In the genomic region with DNA sequence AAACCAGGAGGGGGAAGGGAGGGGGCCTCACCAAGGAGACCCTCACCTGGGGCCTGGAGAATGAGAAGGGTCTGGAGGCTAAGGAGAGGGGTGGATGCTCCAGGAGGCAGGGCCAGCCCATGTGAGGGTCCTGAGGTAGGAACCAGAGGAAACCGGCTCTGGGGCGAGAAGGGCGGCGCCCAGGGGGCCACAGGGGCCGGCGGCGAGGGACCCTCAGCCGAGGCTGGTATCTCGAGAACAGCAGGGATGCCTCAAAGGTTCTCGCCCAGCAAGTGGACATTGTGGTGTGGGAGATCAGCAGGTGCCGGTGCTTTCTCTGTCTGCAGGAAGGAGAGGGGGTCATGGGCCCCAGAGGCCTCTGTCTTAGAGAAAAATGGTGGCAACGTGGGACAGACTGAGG, we compare ENCODE assay signal across 15 cellular contexts. TPM values are rescaled to one million over a fixed set of nuclear protein-coding genes. Genes with fewer than 3 reads are reported as not detected.
DNase-seq lines count a peak whose midpoint lies in the region; ATAC-seq, FAIRE-seq and TF ChIP-seq lines count a peak whose summit lies in the region.
"Had no signal": no experiment of that assay in that cellular context is flagged by ENCODE, and none has a peak within 500 bp of the region (broad histone marks: within the 10 kb centered on the region; RNA-seq: fewer than 3 reads in every experiment).

No MANE protein-coding gene starts in this region.

- no peak overlapping the region for H2BK15ac ChIP-seq in H1 (ENCODE audit: low read length)

- FAIRE-seq in H1 (lab: Jason Lieb, UNC): no peak
- no peak for FAIRE-seq in HTR-8/SVneo (lab: Jason Lieb, UNC)
- FAIRE-seq: A204.1, D721Med had no signal

- no peak overlapping the region for H2BK20ac ChIP-seq in H1 (ENCODE audit: low read length)

- peak overlapping the region; percentile 79 for H3K4ac ChIP-seq in H1 (replicated peaks; ENCODE audit: insufficient read length, low read depth, low read length)

- peak overlapping the region in 9 of 10 donors; percentile 24 to 79 (median 75) for H3K27ac ChIP-seq in heart right ventricle
- H3K27ac ChIP-seq in H1 (ENCODE audit: low read depth, low read length): no peak overlapping the region
- no peak overlapping the region for H3K27ac ChIP-seq in upper lobe of right lung

- no peaks in the 10 kb centered on the region for H3K36me3 Mint-ChIP-seq in neural crest cell (ENCODE audit: low read depth)

- peaks cover 14 to 54% (median 29%) of the 10 kb centered on the region in 9 donors for H3K4me1 ChIP-seq in heart right ventricle
- peaks cover 0 to 21% (median 13%) of the 10 kb centered on the region in 4 experiments; a peak in 6 of 7 replicates for H3K4me1 ChIP-seq in H1 (replicated peaks in 1 of 4; ENCODE audit: control insufficient read depth in 3 of 4, insufficient read depth in 4 of 4, low read length in 3 of 4)
- peaks cover 5% of the 10 kb centered on the region for H3K4me1 ChIP-seq in upper lobe of right lung

- no peak overlapping the region for H2BK12ac ChIP-seq in H1 (ENCODE audit: low read depth, low read length)

- intact Hi-C loops in heart right ventricle (cut with DNase I): loop anchor here in 1 of 10 donors (5.0 kb wide), 1 partner anchor 45 kb away; no protein-coding TSS in a partner anchor
- intact Hi-C loops in left ventricle myocardium superior (cut with micrococcal nuclease): no loop called here
- intact Hi-C loops in upper lobe of right lung (cut with DNase I): no loop called here

- H4K8ac ChIP-seq in H1 (ENCODE audit: extremely low read depth, insufficient read depth, low read length): no peak overlapping the region

- no peak for ATAC-seq in heart right ventricle
- no peak for ATAC-seq in left ventricle myocardium superior
- no peak for ATAC-seq in upper lobe of right lung

- no peaks in the 10 kb centered on the region for H3K23me2 ChIP-seq in H1 (ENCODE audit: low read depth, low read length)

- CTCF ChIA-PET in H1 (lab: Charles Lee; ENCODE audit: partially characterized antibody): interaction anchor here (0.5 kb wide), 1 partner anchor 49 kb away, joined by 3 read pairs; no protein-coding TSS in a partner anchor

- H4K91ac ChIP-seq in H1 (replicated peaks; ENCODE audit: insufficient read length, low read length): peak overlapping the region; percentile 68

- no peak for TF ChIP-seq POLR2A in H1 (IDR thresholded peaks at IDR 0.05; ENCODE audit: control extremely low read depth in 1 of 2, low read depth in 2 of 2, low read length in 2 of 2)

- no peaks in the 10 kb centered on the region for H3K36me3 ChIP-seq in heart right ventricle
- H3K36me3 ChIP-seq in H1 (ENCODE audit: control insufficient read depth in 2 of 4, insufficient read depth in 4 of 4, low read length in 3 of 4): no peaks in the 10 kb centered on the region
- no peaks in the 10 kb centered on the region for H3K36me3 ChIP-seq in upper lobe of right lung

- no peak overlapping the region for H3K9ac ChIP-seq in H1 (replicated peaks in 1 of 4; ENCODE audit: extremely low read depth in 1 of 4, low read depth in 3 of 4, low read length in 3 of 4)

- DNase-seq in heart right ventricle: no peak
- no peak for DNase-seq in left ventricle myocardium superior
- no peak for DNase-seq in H1 (ENCODE audit: low read depth in 1 of 2, low spot score in 2 of 2)
- no peak for DNase-seq in neural crest cell (ENCODE audit: low read depth, low spot score)
- DNase-seq in amygdala (lab: John Stamatoyannopoulos, UW): no peak
- DNase-seq in upper lobe of right lung: no peak
- DNase-seq in HTR-8/SVneo (ENCODE audit: insufficient read length, low spot score): no peak
- DNase-seq: GOT3, MM.1S, NCI-H1092 treated with DMSO at 0.1 percent for 48 hours, NCI-H2029 treated with DMSO at 0.1 percent for 48 hours, NCI-H2171, NCI-H526 treated with DMSO at 0.1 percent for 48 hours had no signal

- H2AFZ ChIP-seq in H1 (ENCODE audit: low read length): no peak overlapping the region

- no peak overlapping the region for H3K14ac ChIP-seq in H1 (ENCODE audit: insufficient read length)

- no peak overlapping the region; the same call in 1 of the 2 replicates for H2AK5ac ChIP-seq in H1 (ENCODE audit: low read depth, low read length)

- no peak overlapping the region for H4K5ac ChIP-seq in H1 (ENCODE audit: insufficient read length, low read depth, low read length)

- H3K79me1 ChIP-seq in H1 (ENCODE audit: low read depth, low read length): no peaks in the 10 kb centered on the region

- H3K18ac ChIP-seq in H1 (ENCODE audit: extremely low read depth, low read length): peak overlapping the region; percentile 62; the same call in 1 of the 2 replicates

- no peaks in the 10 kb centered on the region for H3K79me2 ChIP-seq in H1 (ENCODE audit: control insufficient read depth in 1 of 2, insufficient read depth in 2 of 2, low read length in 2 of 2)

- H2BK120ac ChIP-seq in H1 (replicated peaks; ENCODE audit: low read depth, low read length): no peak overlapping the region

- peaks cover 45% of the 10 kb centered on the region for H3K4me1 Mint-ChIP-seq in neural crest cell

- H4K20me1 ChIP-seq in H1 (replicated peaks in 1 of 2; ENCODE audit: control insufficient read depth in 1 of 2, insufficient read depth in 2 of 2, low read length in 2 of 2): peaks cover 0 to 2% of the 10 kb centered on the region in 2 experiments

- H3K4me2 ChIP-seq in H1 (ENCODE audit: insufficient read depth in 1 of 2, low read depth in 2 of 2, low read length in 2 of 2): no peak overlapping the region; a peak in 1 of 4 replicates

- H3K9me3 Mint-ChIP-seq in neural crest cell: no peaks in the 10 kb centered on the region

- H3K4me3 ChIP-seq in heart right ventricle (no peak overlapping the region), H1 (ENCODE audit: extremely low read depth in 1 of 4, insufficient read depth in 2 of 4, low read depth in 3 of 4, low read length in 4 of 4) (no peak overlapping the region), upper lobe of right lung (no peak overlapping the region)

- H3K27me3 ChIP-seq in heart right ventricle: no peaks in the 10 kb centered on the region
- H3K27me3 ChIP-seq in H1 (replicated peaks in 1 of 4; ENCODE audit: control insufficient read depth in 3 of 4, extremely low read depth in 1 of 4, insufficient read depth in 3 of 4, low read length in 3 of 4): peaks cover 0 to 8% (median 3%) of the 10 kb centered on the region in 4 experiments; a peak in 3 of 7 replicates
- H3K27me3 ChIP-seq in upper lobe of right lung: no peaks in the 10 kb centered on the region

- H3K9me3 ChIP-seq in heart right ventricle (no peaks in the 10 kb centered on the region), H1 (ENCODE audit: insufficient read depth in 2 of 2, low read depth in 1 of 2, low read length in 1 of 2) (no peaks in the 10 kb centered on the region), upper lobe of right lung (no peaks in the 10 kb centered on the region)

- no peak for TF ChIP-seq EP300 in H1 (IDR thresholded peaks at IDR 0.05; ENCODE audit: borderline replicate concordance in 1 of 2, low read depth in 2 of 2, low read length in 2 of 2)

- WGBS in heart right ventricle, 2 donors: 81 to 83% methylated on average over 12 of the region's 12 CpGs
- WGBS in H1 (ENCODE audit: extremely low coverage in 1 of 2, insufficient coverage in 1 of 2, insufficient read length in 1 of 2, insufficient replicate concordance in 2 of 2, low coverage in 1 of 2, low lambda C conversion rate in 2 of 2, missing lambda C conversion rate in 1 of 2), 2 experiments: 87% methylated on average over 12 of the region's 12 CpGs; no CpG with 5 or more reads in 1 of the 2 experiments

- H2BK5ac ChIP-seq in H1 (ENCODE audit: low read depth, low read length): no peak overlapping the region

- no peak for TF ChIP-seq CTCF in heart right ventricle (IDR thresholded peaks at IDR 0.05)
- no peak for TF ChIP-seq CTCF in H1 (IDR thresholded peaks at IDR 0.05; ENCODE audit: control extremely low read depth in 1 of 3, insufficient read depth in 1 of 3, low read depth in 1 of 3, low read length in 3 of 3)
- no peak for TF ChIP-seq CTCF in neural crest cell (conservative IDR thresholded peaks at IDR 0.05)
- no peak for TF ChIP-seq CTCF in upper lobe of right lung (IDR thresholded peaks at IDR 0.05)

- H3K56ac ChIP-seq in H1 (replicated peaks; ENCODE audit: insufficient read length, low read depth, low read length): no peak overlapping the region

- H3K23ac ChIP-seq in H1 (ENCODE audit: insufficient read length): no peak overlapping the region

- peak overlapping the region; percentile 34 for H3K4me3 Mint-ChIP-seq in neural crest cell

- POLR2A ChIA-PET in H1 (lab: Charles Lee; ENCODE audit: partially characterized antibody): interaction anchor here (0.6 to 0.9 kb wide), 2 partner anchors 48 to 186 kb away, joined by 3 read pairs; a partner anchor contains a TSS

- TF ChIP-seq RAD21 in H1 (IDR thresholded peaks at IDR 0.05 in 1 of 2, conservative IDR thresholded peaks at IDR 0.05 in 1 of 2; ENCODE audit: low read depth in 2 of 2, low read length in 2 of 2): no peak

- H3K27ac Mint-ChIP-seq in neural crest cell (ENCODE audit: unreplicated experiment): peak overlapping the region; percentile 29

- peaks cover 7% of the 10 kb centered on the region for H3K27me3 Mint-ChIP-seq in neural crest cell (ENCODE audit: low read depth)

TF ChIP-seq in H1, 55 proteins besides CTCF, POLR2A, EP300 and RAD21 (continues in another document):
- TF ChIP-seq YY1 (IDR thresholded peaks at IDR 0.05; ENCODE audit: low read depth, low read length): no peak
- TF ChIP-seq, protein P1, sequence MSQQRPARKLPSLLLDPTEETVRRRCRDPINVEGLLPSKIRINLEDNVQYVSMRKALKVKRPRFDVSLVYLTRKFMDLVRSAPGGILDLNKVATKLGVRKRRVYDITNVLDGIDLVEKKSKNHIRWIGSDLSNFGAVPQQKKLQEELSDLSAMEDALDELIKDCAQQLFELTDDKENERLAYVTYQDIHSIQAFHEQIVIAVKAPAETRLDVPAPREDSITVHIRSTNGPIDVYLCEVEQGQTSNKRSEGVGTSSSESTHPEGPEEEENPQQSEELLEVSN (IDR thresholded peaks at IDR 0.05): no peak
- TF ChIP-seq NANOG (IDR thresholded peaks at IDR 0.05; ENCODE audit: insufficient read depth, low read depth, low read length, poor library complexity, severe bottlenecking): no peak
- TF ChIP-seq KDM5A (IDR thresholded peaks at IDR 0.05; ENCODE audit: low read length): no peak
- no peak for TF ChIP-seq KDM1A (IDR thresholded peaks at IDR 0.05; ENCODE audit: borderline replicate concordance, low read length)

RNA-seq across cellular contexts. Expression of a gene that starts 47.9 kb away (rescaled TPM):
- total RNA-seq in heart right ventricle (10 to 100 TPM; 16.9 to 48.0 (median 25.4) TPM), left ventricle myocardium superior (42.0 TPM), neural crest cell (78.3 and 80.0 TPM in 2 replicates), upper lobe of right lung (42.1 TPM)
- polyA plus RNA-seq in heart right ventricle (10 to 100 TPM; 50.3 to 55.3 TPM), H1 (2011; rRNA removed) (14.1 and 21.8 TPM in 2 replicates)
- 12.8 and 16.2 TPM in 2 replicates for total RNA-seq in H1 (2021; fragmentation: NEBNext Ultra II Directional; extraction: Animal tissue kit (Norgen Biotek cat#: 25700))
- 13.5 TPM for polyA plus RNA-seq in H1 (2011; cell fraction: cytosol; rRNA removed)
- polyA plus RNA-seq in H1 (2011; cell fraction: nucleus; rRNA removed): 19.1 TPM
- 5.5 to 12.0 TPM (median 10.3 TPM) in 4 replicates for polyA plus RNA-seq in H1 (2012, experiment 1 of 2)
- polyA plus RNA-seq in H1 (2012, experiment 2 of 2): 12.8 TPM
- 12.8 TPM for polyA plus RNA-seq in H1 (2013, experiment 1 of 2)
- polyA plus RNA-seq in H1 (2013, experiment 2 of 2): 10.8 TPM
- 1.7 and 2.9 TPM in 2 replicates for polyA minus RNA-seq in H1 (2011; rRNA and poly(A)+ RNA removed)
- 16.9 TPM for polyA minus RNA-seq in H1 (2011; cell fraction: cytosol; rRNA and poly(A)+ RNA removed)
- 23.8 TPM for polyA minus RNA-seq in H1 (2011; cell fraction: nucleus; rRNA and poly(A)+ RNA removed)

Comparison
In these comparisons a context has a peak if more than half of its experiments do, and no peak if none do; other contexts are left out.
1. H3K27ac ChIP-seq: peak in heart right ventricle (9 of 10); none in H1 (single experiment) and upper lobe of right lung (single experiment).